Comparison of ENCODE assay signal across 18 cellular contexts in the genomic region with DNA sequence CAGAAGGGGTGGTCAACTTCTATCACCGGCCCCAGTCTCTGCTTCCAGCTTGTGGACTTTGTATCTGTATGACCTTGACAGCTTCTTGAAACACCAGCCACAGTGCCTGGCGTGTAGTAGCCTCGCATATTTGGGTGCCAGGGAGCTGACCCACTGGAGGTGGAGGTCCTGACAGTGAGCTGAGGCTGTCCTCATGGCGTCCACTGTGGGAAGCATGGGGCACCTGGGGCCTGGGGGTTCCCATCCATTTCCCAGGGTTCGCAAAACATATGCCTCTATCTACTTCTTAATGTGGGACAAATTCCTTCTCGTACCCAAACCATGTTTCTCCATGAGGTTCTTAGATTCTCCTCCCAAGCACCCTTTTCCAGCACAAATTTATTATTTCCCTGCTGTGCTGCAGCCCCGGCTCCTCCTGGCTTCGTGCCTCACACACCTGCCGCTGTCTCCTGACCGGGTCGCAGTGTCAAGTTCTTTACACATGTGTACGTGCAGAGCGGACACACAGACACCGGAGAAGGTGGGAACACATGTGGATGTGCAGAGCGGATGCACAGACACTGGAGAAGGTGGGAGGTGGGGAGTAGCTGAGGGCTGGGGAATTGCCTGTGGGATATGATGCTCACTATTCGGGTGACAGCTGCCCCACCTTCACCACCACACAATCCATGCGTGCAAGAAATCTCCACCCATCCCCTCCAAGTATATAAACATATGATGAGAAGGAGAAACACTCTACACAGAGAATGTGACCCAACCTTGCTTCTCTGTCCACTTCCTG.
"Had no signal": no experiment of that assay in that cellular context is flagged by ENCODE, and none has a peak within 500 bp of the region (broad histone marks: within the 10 kb centered on the region; RNA-seq: fewer than 3 reads in every experiment).

No MANE protein-coding gene starts in this region.

- H3K27me3 ChIP-seq: ascending aorta, neural progenitor cell, ovary, thyroid gland had no signal

- H3K9me3 ChIP-seq: ascending aorta, gastrocnemius medialis, mucosa of descending colon, spleen, thyroid gland had no signal

- H3K4me1 ChIP-seq: ascending aorta, gastrocnemius medialis, spleen, thyroid gland had no signal

- H3K4me3 ChIP-seq: ascending aorta, gastrocnemius medialis, mucosa of descending colon, neural progenitor cell, ovary, spleen, thyroid gland had no signal

- H3K27ac ChIP-seq: ascending aorta, gastrocnemius medialis, neural progenitor cell, ovary, spleen, thyroid gland had no signal

- DNase-seq: activated CD4-positive, alpha-beta T cell treated with anti-CD3 and anti-CD28 coated beads, Interleukin-2, amount 10 ng/mL, durations not matched to agents 7 days and 5 days; activated T-cell treated with anti-CD3 and anti-CD28 coated beads, Interleukin-2, amount 50 U/mL, for 1 hour; cortex of kidney; effector CD4-positive, alpha-beta T cell; gastrocnemius medialis; kidney glomerular epithelial cell; left ventricle myocardium superior; naive B cell; ovary; spleen; stimulated activated CD8-positive, alpha-beta memory T cell treated with anti-CD3 and anti-CD28 coated beads, Interleukin-4, amount 100 ng/mL, for 48 hours; stimulated activated naive CD4-positive, alpha-beta T cell; T1000; thyroid gland had no signal

- ATAC-seq: gastrocnemius medialis, left ventricle myocardium superior, mucosa of descending colon, SK-N-SH treated with all-trans-retinoic acid at 6 μM for 48 hours had no signal

- H3K36me3 ChIP-seq: ascending aorta, gastrocnemius medialis, neural progenitor cell, ovary, spleen, thyroid gland had no signal
